31 cellular contexts compared by ENCODE assay signal in genomic region chr1:214933375-214933774, GRCh38.
DNase-seq lines count a peak whose midpoint lies in the region; TF ChIP-seq lines count a peak whose summit lies in the region.
"Had no signal": no experiment of that assay in that cellular context is flagged by ENCODE, and none has a peak within 500 bp of the region (broad histone marks: within the 10 kb centered on the region; RNA-seq: fewer than 3 reads in every experiment).

No MANE protein-coding gene starts in this region.

- no peak overlapping the region for H3K4me3 ChIP-seq in foreskin fibroblast (ENCODE audit: low read depth in 1 of 2, low read length in 2 of 2)
- H3K4me3 ChIP-seq in HAP-1 = no peak overlapping the region
- H3K4me3 ChIP-seq: dorsolateral prefrontal cortex, GM23338, lung, mucosa of descending colon, prostate gland, right lobe of liver, suprapubic skin, upper lobe of right lung had no signal

- no peaks in the 10 kb centered on the region for H3K4me1 Mint-ChIP-seq in activated CD4-positive, alpha-beta T cell treated with anti-CD3 and anti-CD28 coated beads, Interleukin-2, amount 10 ng/mL, durations not matched to agents 24 days and 14 days
- H3K4me1 Mint-ChIP-seq: brain, natural killer cell had no signal

- DNase-seq in activated CD4-positive, alpha-beta T cell treated with anti-CD3 and anti-CD28 coated beads for 48 hours = peak; percentile 56
- DNase-seq in activated CD4-positive, alpha-beta T cell treated with anti-CD3 and anti-CD28 coated beads, Interleukin-2, amount 10 ng/mL, durations not matched to agents 24 days and 14 days = no peak
- DNase-seq in stimulated activated CD4-positive, alpha-beta T cell treated with anti-CD3 and anti-CD28 coated beads, Interleukin-15, amount 100 ng/mL, for 48 hours (ENCODE audit: low read depth in 2 of 2) = peak; percentile 6 to 15
- no peak for DNase-seq in stimulated activated CD4-positive, alpha-beta T cell treated with anti-CD3 and anti-CD28 coated beads, Interleukin-12 subunit alpha, Interleukin-12 subunit beta, amount 100 ng/mL, for 4 hours
- DNase-seq in foreskin fibroblast (peak; percentile 30 to 45), 8988T (no peak), HAP-1 (ENCODE audit: low spot score in 2 of 2) (no peak)
- no peak for DNase-seq in effector CD4-positive, alpha-beta T cell
- DNase-seq: activated effector memory CD4-positive, alpha-beta T cell treated with anti-CD3 and anti-CD28 coated beads, Interleukin-2, amount 50 U/mL, for 16 hours; DMS79 treated with DMSO at 0.1 percent for 48 hours; dorsolateral prefrontal cortex; GF-D8; hypothalamus; KBM-7; left cardiac atrium; mucosa of descending colon; natural killer cell; NCI-H1105 treated with DMSO at 0.1 percent for 48 hours; NCI-H1930; NCI-H2171 treated with DMSO at 0.1 percent for 48 hours; NCI-H510A; occipital lobe; right lobe of liver; stimulated activated naive CD4-positive, alpha-beta T cell treated with Interleukin-2 at 50 U/mL for 16 hours; SW 1271; upper lobe of right lung had no signal

- H3K9me3 ChIP-seq in HAP-1 = no peaks in the 10 kb centered on the region
- H3K9me3 ChIP-seq: mucosa of descending colon, prostate gland, right lobe of liver, suprapubic skin, upper lobe of right lung had no signal

- no peaks in the 10 kb centered on the region for H3K27me3 Mint-ChIP-seq in activated CD4-positive, alpha-beta T cell treated with anti-CD3 and anti-CD28 coated beads, Interleukin-2, amount 10 ng/mL, durations not matched to agents 24 days and 14 days
- H3K27me3 Mint-ChIP-seq: brain had no signal

- intact Hi-C loops in activated CD4-positive, alpha-beta T cell treated with anti-CD3 and anti-CD28 coated beads, Interleukin-2, amount 10 ng/mL, durations not matched to agents 24 days and 14 days (cut with micrococcal nuclease) = no loop called here

- H3K36me3 ChIP-seq in HAP-1 (replicated peaks) = no peaks in the 10 kb centered on the region
- H3K36me3 ChIP-seq: prostate gland, right lobe of liver, suprapubic skin, upper lobe of right lung had no signal

- no peaks in the 10 kb centered on the region for H3K4me1 ChIP-seq in HAP-1
- H3K4me1 ChIP-seq: prostate gland, suprapubic skin, upper lobe of right lung had no signal

- no peaks in the 10 kb centered on the region for H3K9me3 Mint-ChIP-seq in activated CD4-positive, alpha-beta T cell treated with anti-CD3 and anti-CD28 coated beads, Interleukin-2, amount 10 ng/mL, durations not matched to agents 24 days and 14 days
- H3K9me3 Mint-ChIP-seq: GM23338 had no signal

- in situ Hi-C loops in HAP-1 (cut with MboI; ENCODE audit: low sequenced_read_pairs) = no loop called here

- no peak for TF ChIP-seq CTCF in foreskin fibroblast (IDR thresholded peaks at IDR 0.05; ENCODE audit: low read depth, low read length)

- H3K27me3 ChIP-seq in HAP-1 (ENCODE audit: low read depth) = no peaks in the 10 kb centered on the region
- H3K27me3 ChIP-seq: dorsolateral prefrontal cortex, right lobe of liver, suprapubic skin, upper lobe of right lung had no signal

- H3K4me3 Mint-ChIP-seq in activated CD4-positive, alpha-beta T cell treated with anti-CD3 and anti-CD28 coated beads, Interleukin-2, amount 10 ng/mL, durations not matched to agents 24 days and 14 days = no peak overlapping the region
- H3K4me3 Mint-ChIP-seq: brain, GM23338, natural killer cell had no signal

- no peak overlapping the region for H3K27ac Mint-ChIP-seq in activated CD4-positive, alpha-beta T cell treated with anti-CD3 and anti-CD28 coated beads, Interleukin-2, amount 10 ng/mL, durations not matched to agents 24 days and 14 days
- H3K27ac Mint-ChIP-seq: brain, GM23338, natural killer cell had no signal

- no peaks in the 10 kb centered on the region for H3K36me3 Mint-ChIP-seq in activated CD4-positive, alpha-beta T cell treated with anti-CD3 and anti-CD28 coated beads, Interleukin-2, amount 10 ng/mL, durations not matched to agents 24 days and 14 days (ENCODE audit: low read depth)
- H3K36me3 Mint-ChIP-seq: brain, natural killer cell had no signal

Comparison
In these comparisons a context has a peak if more than half of its experiments do, and no peak if none do; other contexts are left out.
1. DNase-seq: peak in activated CD4-positive, alpha-beta T cell treated with anti-CD3 and anti-CD28 coated beads for 48 hours (single experiment), stimulated activated CD4-positive, alpha-beta T cell treated with anti-CD3 and anti-CD28 coated beads, Interleukin-15, amount 100 ng/mL, for 48 hours (2 of 2) and foreskin fibroblast (2 of 2); none in activated CD4-positive, alpha-beta T cell treated with anti-CD3 and anti-CD28 coated beads, Interleukin-2, amount 10 ng/mL, durations not matched to agents 24 days and 14 days (single experiment), stimulated activated CD4-positive, alpha-beta T cell treated with anti-CD3 and anti-CD28 coated beads, Interleukin-12 subunit alpha, Interleukin-12 subunit beta, amount 100 ng/mL, for 4 hours (single experiment), 8988T (single experiment), HAP-1 (0 of 2) and effector CD4-positive, alpha-beta T cell (single experiment).